1 cellular context compared by ENCODE assay signal in genomic region chr11:104451193-104451592, GRCh38.
TF ChIP-seq lines count a peak whose summit lies in the region.

No MANE protein-coding gene starts in this region.

TF ChIP-seq in H1, 55 proteins besides CTCF, POLR2A, EP300 and RAD21 (continued from another document):
- TF ChIP-seq E2F6 (IDR thresholded peaks at IDR 0.05) (no peak), KDM4A (IDR thresholded peaks at IDR 0.05; ENCODE audit: low read depth, low read length, severe bottlenecking) (no peak), NRF1 (IDR thresholded peaks at IDR 0.05; ENCODE audit: low read depth, low read length) (no peak), TAF1 (IDR thresholded peaks at IDR 0.05; ENCODE audit: low read depth, low read length) (no peak), SP4 (IDR thresholded peaks at IDR 0.05; ENCODE audit: low read length) (no peak), KDM1A (IDR thresholded peaks at IDR 0.05; ENCODE audit: borderline replicate concordance, low read length) (no peak), KDM5A (IDR thresholded peaks at IDR 0.05; ENCODE audit: low read length) (no peak)
